ENCODE assay signal across 25 cellular contexts in genomic region chr20:12597491-12597890, GRCh38.
"Had no signal": no experiment of that assay in that cellular context is flagged by ENCODE, and none has a peak within 500 bp of the region (broad histone marks: within the 10 kb centered on the region; RNA-seq: fewer than 3 reads in every experiment).

No MANE protein-coding gene starts in this region.

- H3K36me3 ChIP-seq: adrenal gland had no signal

- H3K4me3 ChIP-seq: adrenal gland had no signal

- H3K4me1 ChIP-seq: adrenal gland had no signal

- H3K9me3 ChIP-seq: adrenal gland had no signal

- H3K27me3 ChIP-seq: adrenal gland had no signal

- DNase-seq: activated CD4-positive, alpha-beta T cell treated with anti-CD3 and anti-CD28 coated beads for 48 hours; activated CD4-positive, alpha-beta T cell treated with anti-CD3 and anti-CD28 coated beads, Interleukin-2, amount 50 U/mL, for 4 hours; activated CD4-positive, CD25-positive, alpha-beta regulatory T cell treated with anti-CD3 and anti-CD28 coated beads, Interleukin-2, amount 50 U/mL, for 72 hours; activated CD8-positive, alpha-beta memory T cell treated with anti-CD3 and anti-CD28 coated beads, Interleukin-2, amount 50 U/mL, for 48 hours; activated CD8-positive, alpha-beta T cell treated with anti-CD3 and anti-CD28 coated beads, Interleukin-2, amount 10 ng/mL, durations not matched to agents 7 days and 5 days; activated naive CD4-positive, alpha-beta T cell treated with anti-CD3 and anti-CD28 coated beads, Interleukin-2, amount 50 U/mL, for 16 hours; activated naive CD8-positive, alpha-beta T cell treated with anti-CD3 and anti-CD28 coated beads, Interleukin-2, amount 10 ng/mL, durations not matched to agents 7 days and 5 days; activated T-cell treated with anti-CD3 and anti-CD28 coated beads, Interleukin-2, amount 50 U/mL, for 1 hour; adrenal gland; anterior cingulate cortex; cerebellar nuclear complex; KG1; MV-4-11; NCI-H1092 treated with DMSO at 0.1 percent for 48 hours; NCI-H1436 treated with DMSO at 0.1 percent for 48 hours; NCI-H187; NCI-H2081 treated with DMSO at 0.1 percent for 48 hours; NCI-H2171 treated with DMSO at 0.1 percent for 48 hours; NCI-H226; NCI-H526; NCI-H774; NK-92 treated with Interleukin-12 subunit alpha and Interleukin-12 subunit beta, amount 100 ng/mL, for 24 hours; OCI-M1; Right ventricle myocardium superior had no signal

- H3K27ac ChIP-seq: adrenal gland, RWPE1 had no signal
